ENCODE assay signal across 14 cellular contexts in the genomic region with DNA sequence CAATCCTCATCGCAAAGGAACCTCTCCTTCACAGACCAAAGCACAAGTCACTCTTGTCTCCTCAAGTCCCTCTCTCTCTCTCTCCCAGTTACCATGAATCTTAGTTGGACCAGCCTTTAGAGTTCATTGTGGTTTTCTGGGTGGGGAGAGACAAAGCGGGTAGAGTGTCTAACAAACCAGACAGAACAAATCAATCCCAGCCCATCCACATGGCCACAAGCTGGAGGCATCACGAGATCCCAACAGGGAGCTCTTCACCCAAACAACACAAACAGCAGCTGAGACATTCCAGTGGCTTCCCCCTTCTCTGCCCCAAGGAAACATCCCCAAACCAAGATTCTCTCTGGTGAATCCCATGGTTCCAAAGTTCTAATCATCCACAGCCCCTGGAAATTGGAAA. TPM values are rescaled to one million over a fixed set of nuclear protein-coding genes. Genes with fewer than 3 reads are reported as not detected.
DNase-seq lines count a peak whose midpoint lies in the region; ATAC-seq and TF ChIP-seq lines count a peak whose summit lies in the region.
"Had no signal": no experiment of that assay in that cellular context is flagged by ENCODE, and none has a peak within 500 bp of the region (broad histone marks: within the 10 kb centered on the region; RNA-seq: fewer than 3 reads in every experiment).

No MANE protein-coding gene starts in this region.

- H3K4me1 Mint-ChIP-seq in H9, result peaks cover 42 to 44% of the 10 kb centered on the region in 2 experiments
- H3K4me1 Mint-ChIP-seq in nephron, result peaks cover 84% of the 10 kb centered on the region
- peaks cover 20% of the 10 kb centered on the region for H3K4me1 Mint-ChIP-seq in T-helper 17 cell

- H3K4me2 ChIP-seq in H9 (ENCODE audit: insufficient read depth, insufficient read length, low read length), result no peak overlapping the region

- no peak overlapping the region for H3K4me3 ChIP-seq in AG04450 (ENCODE audit: low read depth, low read length)
- no peak overlapping the region for H3K4me3 ChIP-seq in choroid plexus epithelial cell (ENCODE audit: low read depth, low read length)
- H3K4me3 ChIP-seq in dorsolateral prefrontal cortex, result no peak overlapping the region
- H3K4me3 ChIP-seq in body of pancreas, result no peak overlapping the region
- H3K4me3 ChIP-seq: SK-N-MC had no signal

- H3K27me3 ChIP-seq in AG04450 (ENCODE audit: control insufficient read depth, insufficient read depth, low read length) (no peaks in the 10 kb centered on the region), H9 (ENCODE audit: insufficient read depth, low read length) (no peaks in the 10 kb centered on the region), dorsolateral prefrontal cortex (peaks cover 0 to 17% (median 0%) of the 10 kb centered on the region in 45 donors), body of pancreas (no peaks in the 10 kb centered on the region)

- no peak overlapping the region for H3K56ac ChIP-seq in H9 (ENCODE audit: insufficient read length, low read depth, low read length)

- no CpG with 5 or more reads among the region's 3 CpGs for WGBS in H9 (ENCODE audit: extremely low coverage, insufficient read length, low lambda C conversion rate)
- 88 to 95% methylated on average over 3 of the region's 3 CpGs for WGBS in body of pancreas, 2 donors

- DNase-seq in AG04450 (ENCODE audit: low read depth, low spot score) (no peak), H9 (no peak), choroid plexus epithelial cell (ENCODE audit: low read depth) (peak; percentile 56), dorsolateral prefrontal cortex (no peak), body of pancreas (no peak), Ammon's horn (ENCODE audit: low spot score) (no peak), T-helper 17 cell (no peak)
- DNase-seq: activated CD4-positive, CD25-positive, alpha-beta regulatory T cell; cerebellar nuclear complex; NCI-H1417 had no signal

- TF ChIP-seq POLR2A in body of pancreas (IDR thresholded peaks at IDR 0.05), result no peak

- CTCF ChIA-PET in AG04450 (lab: Charles Lee), result interaction anchor here (1.0 to 1.5 kb wide), 3 partner anchors 15 to 151 kb away, joined by 3 read pairs; no protein-coding TSS in a partner anchor

- H2BK15ac ChIP-seq in H9 (ENCODE audit: low read depth, low read length), result no peak overlapping the region

- H2BK12ac ChIP-seq in H9 (ENCODE audit: insufficient read length, low read depth, low read length), result no peak overlapping the region

- peaks cover 2% of the 10 kb centered on the region for H3K79me1 ChIP-seq in H9 (ENCODE audit: insufficient read depth, low read depth, low read length, poor library complexity, severe bottlenecking)

- H3K9ac ChIP-seq in H9 (ENCODE audit: extremely low read depth, insufficient read length, low read length), result no peak overlapping the region

- H3K23ac ChIP-seq in H9 (ENCODE audit: insufficient read length, low read depth, low read length), result no peak overlapping the region

- H3K18ac ChIP-seq in H9 (ENCODE audit: insufficient read length, low read depth, low read length), result no peak overlapping the region

- H2AFZ ChIP-seq in H9 (ENCODE audit: low read length), result no peak overlapping the region

- intact Hi-C loops in dorsolateral prefrontal cortex (cut with DNase I), result no loop called here
- intact Hi-C loops in body of pancreas (cut with DNase I), result no loop called here

- H3K4me3 Mint-ChIP-seq in H9 (no peak overlapping the region), nephron (no peak overlapping the region), T-helper 17 cell (no peak overlapping the region)
- H3K4me3 Mint-ChIP-seq: activated T-helper 1 cell treated with anti-CD3 and anti-CD28 coated beads, Interleukin-12 subunit alpha, Interleukin-12 subunit beta, Interleukin-2, Interleukin-4 antibody, amounts not matched to agents 30 ng/mL and 10 ng/mL and 1 ng/mL, durations not matched to agents 14 hours and 24 hours and 36 hours; neural crest cell had no signal

- H2BK120ac ChIP-seq in H9 (ENCODE audit: low read depth, low read length, poor library complexity, severe bottlenecking), result no peak overlapping the region

- no peak overlapping the region for H3K14ac ChIP-seq in H9 (ENCODE audit: insufficient read depth, low read length)

- ATAC-seq in body of pancreas, result no peak
- no peak for ATAC-seq in T-helper 17 cell

- no peak overlapping the region for H3T11ph ChIP-seq in H9 (ENCODE audit: low read length)

- POLR2A ChIA-PET in AG04450 (lab: Yijun Ruan, JAX), result interaction anchor here (1.6 to 2.2 kb wide), 2 partner anchors 17 to 19 kb away, joined by 5 read pairs; no protein-coding TSS in a partner anchor

- peak overlapping the region; percentile 61 for H3K27ac ChIP-seq in AG04450 (ENCODE audit: low read depth, low read length)
- H3K27ac ChIP-seq in H9 (ENCODE audit: insufficient read length, low read depth, low read length), result no peak overlapping the region
- H3K27ac ChIP-seq in dorsolateral prefrontal cortex, result no peak overlapping the region
- no peak overlapping the region for H3K27ac ChIP-seq in body of pancreas
- H3K27ac ChIP-seq: SK-N-MC had no signal

- no peaks in the 10 kb centered on the region for H3K36me3 ChIP-seq in body of pancreas (replicated peaks in 1 of 2; ENCODE audit: insufficient read depth in 1 of 2, low read depth in 2 of 2)

- H4K91ac ChIP-seq in H9 (ENCODE audit: insufficient read length, low read depth, low read length), result no peak overlapping the region

- no peak overlapping the region for H3K4ac ChIP-seq in H9 (ENCODE audit: low read depth, low read length)

- no peak overlapping the region for H4K8ac ChIP-seq in H9 (replicated peaks; ENCODE audit: insufficient read length, low read depth, low read length)

- H3K27me3 Mint-ChIP-seq in H9 (ENCODE audit: low read depth) (no peaks in the 10 kb centered on the region), nephron (ENCODE audit: low read depth) (no peaks in the 10 kb centered on the region), T-helper 17 cell (no peaks in the 10 kb centered on the region)

- H3K27ac Mint-ChIP-seq in H9 (peak overlapping the region in 2 of 3 experiments; percentile 27 to 31; a peak in 2 of 7 replicates), nephron (peak overlapping the region in 2 of 3 experiments; percentile 35 to 54), T-helper 17 cell (no peak overlapping the region)
- H3K27ac Mint-ChIP-seq: activated T-helper 1 cell treated with anti-CD3 and anti-CD28 coated beads, Interleukin-12 subunit alpha, Interleukin-12 subunit beta, Interleukin-2, Interleukin-4 antibody, amounts not matched to agents 30 ng/mL and 10 ng/mL and 1 ng/mL, durations not matched to agents 14 hours and 24 hours and 36 hours had no signal

- H3K36me3 Mint-ChIP-seq in H9 (ENCODE audit: insufficient read depth in 1 of 3, low read depth in 3 of 3) (peaks cover 3 to 45% (median 25%) of the 10 kb centered on the region in 3 experiments; a peak in 5 of 7 replicates), nephron (ENCODE audit: low read depth) (peaks cover 5% of the 10 kb centered on the region), T-helper 17 cell (ENCODE audit: low read depth) (peaks cover 2% of the 10 kb centered on the region)

- H3K4me1 ChIP-seq in H9 (ENCODE audit: insufficient read depth, low read length) (0 out of 2 replicates have a peak, but pooled peaks cover 4% of the 10 kb centered on the region), body of pancreas (peaks cover 67% of the 10 kb centered on the region)

- H4K5ac ChIP-seq in H9 (ENCODE audit: insufficient read length, low read depth, low read length), result no peak overlapping the region

- no peak overlapping the region for H2BK5ac ChIP-seq in H9 (ENCODE audit: insufficient read length, low read length)

- H3K9me3 ChIP-seq in AG04450 (ENCODE audit: control insufficient read depth, insufficient read depth, low read length), result no peaks in the 10 kb centered on the region
- no peaks in the 10 kb centered on the region for H3K9me3 ChIP-seq in H9 (ENCODE audit: control insufficient read depth, low read depth, low read length)
- no peaks in the 10 kb centered on the region for H3K9me3 ChIP-seq in body of pancreas
- H3K9me3 ChIP-seq in T-helper 17 cell (ENCODE audit: control insufficient read depth, low read length, poor library complexity, severe bottlenecking), result no peaks in the 10 kb centered on the region

- H2BK20ac ChIP-seq in H9 (ENCODE audit: low read depth, low read length, poor library complexity, severe bottlenecking), result no peak overlapping the region

- TF ChIP-seq CTCF in AG04450 (IDR thresholded peaks at IDR 0.05; ENCODE audit: low read depth, low read length) (no peak), H9 (conservative IDR thresholded peaks at IDR 0.05) (no peak), choroid plexus epithelial cell (conservative IDR thresholded peaks at IDR 0.05; ENCODE audit: low read depth, low read length) (no peak), nephron (IDR thresholded peaks at IDR 0.05; ENCODE audit: unreplicated experiment in 3 of 3) (no peak), dorsolateral prefrontal cortex (IDR thresholded peaks at IDR 0.05 in 54 of 56, conservative IDR thresholded peaks at IDR 0.05 in 2 of 56; ENCODE audit: low read depth in 1 of 56, partially characterized antibody in 56 of 56) (no peak), body of pancreas (IDR thresholded peaks at IDR 0.05) (no peak)

- H4K20me1 ChIP-seq in H9 (ENCODE audit: control insufficient read depth, insufficient read depth, insufficient read length), result no peaks in the 10 kb centered on the region

- H2AK5ac ChIP-seq in H9 (ENCODE audit: insufficient read length, low read length), result no peak overlapping the region

- no peaks in the 10 kb centered on the region for H3K23me2 ChIP-seq in H9 (ENCODE audit: insufficient read length, low read depth, low read length, poor library complexity, severe bottlenecking)

- peaks cover 42% of the 10 kb centered on the region; the same call in 1 of the 2 replicates for H3K79me2 ChIP-seq in H9 (ENCODE audit: insufficient read depth, low read length)

- no peaks in the 10 kb centered on the region for H3K9me3 Mint-ChIP-seq in H9
- no peaks in the 10 kb centered on the region for H3K9me3 Mint-ChIP-seq in nephron
- H3K9me3 Mint-ChIP-seq: activated T-helper 1 cell treated with anti-CD3 and anti-CD28 coated beads, Interleukin-12 subunit alpha, Interleukin-12 subunit beta, Interleukin-2, Interleukin-4 antibody, amounts not matched to agents 30 ng/mL and 10 ng/mL and 1 ng/mL, durations not matched to agents 14 hours and 24 hours and 36 hours had no signal

RNA-seq across cellular contexts. Expression of gene ACTN1, which starts 22.4 kb away (rescaled TPM):
- 641 and 751 TPM in 2 replicates for polyA plus RNA-seq in AG04450 (2011; rRNA removed)
- 1,243 and 1,580 TPM in 2 replicates for polyA minus RNA-seq in AG04450 (2011; rRNA and poly(A)+ RNA removed)
- total RNA-seq in H9 (2021), result 218 and 219 TPM in 2 replicates
- 100 to 1,000 TPM in 115 of 120 experiments, 10 to 100 TPM in 5; 56.9 to 234 (median 157) TPM for total RNA-seq in dorsolateral prefrontal cortex
- 10 to 100 TPM; 84.8 to 93.6 TPM for total RNA-seq in body of pancreas
- total RNA-seq in T-helper 17 cell, result 10 to 100 TPM; 36.8 to 88.9 TPM
